Comparison of ENCODE assay signal across 8 cellular contexts in genomic region chr10:8053446-8054242, GRCh38. TPM values are rescaled to one million over a fixed set of nuclear protein-coding genes. Genes with fewer than 3 reads are reported as not detected.
DNase-seq lines count a peak whose midpoint lies in the region; ATAC-seq lines count a peak whose summit lies in the region.

No MANE protein-coding gene starts in this region.

- H3K27ac Mint-ChIP-seq in activated CD4-positive, alpha-beta T cell treated with anti-CD3 and anti-CD28 coated beads, Interleukin-2, amount 10 ng/mL, durations not matched to agents 7 days and 5 days: peak overlapping the region; percentile 98

- H3K27me3 ChIP-seq in duodenal mucosa (ENCODE audit: control insufficient read depth in 1 of 2, insufficient read depth in 2 of 2, low read length in 2 of 2): peaks cover 68 to 85% of the 10 kb centered on the region in 2 donors

- peaks cover 27% of the 10 kb centered on the region for H3K27me3 Mint-ChIP-seq in activated CD4-positive, alpha-beta T cell treated with anti-CD3 and anti-CD28 coated beads, Interleukin-2, amount 10 ng/mL, durations not matched to agents 7 days and 5 days

- CTCF ChIA-PET in activated CD4-positive, alpha-beta T cell treated with anti-CD3 and anti-CD28 coated beads, Interleukin-2, amount 10 ng/mL, durations not matched to agents 7 days and 5 days (lab: Charles Lee): interaction anchor here (0.6 to 1.5 kb wide), 2 partner anchors 11 to 205 kb away, joined by 3 read pairs; no protein-coding TSS in a partner anchor

- no peaks in the 10 kb centered on the region for H3K9me3 Mint-ChIP-seq in activated CD4-positive, alpha-beta T cell treated with anti-CD3 and anti-CD28 coated beads, Interleukin-2, amount 10 ng/mL, durations not matched to agents 7 days and 5 days

- no peak overlapping the region for H3K9ac ChIP-seq in duodenal mucosa (ENCODE audit: low read depth in 1 of 2, low read length in 2 of 2)

- H3K9me3 ChIP-seq in duodenal mucosa (ENCODE audit: control insufficient read depth in 1 of 2, low read length in 2 of 2): no peaks in the 10 kb centered on the region

- H3K4me3 ChIP-seq in duodenal mucosa (ENCODE audit: low read depth in 1 of 2, low read length in 2 of 2): peak overlapping the region; percentile 60 to 66

- H3K4me3 Mint-ChIP-seq in activated CD4-positive, alpha-beta T cell treated with anti-CD3 and anti-CD28 coated beads, Interleukin-2, amount 10 ng/mL, durations not matched to agents 7 days and 5 days: peak overlapping the region; percentile 97

- H3K4me1 ChIP-seq in duodenal mucosa (ENCODE audit: control insufficient read depth in 1 of 2, insufficient read depth in 2 of 2, low read length in 2 of 2): peaks cover 19 to 38% of the 10 kb centered on the region in 2 donors

- POLR2A ChIA-PET in activated CD4-positive, alpha-beta T cell treated with anti-CD3 and anti-CD28 coated beads, Interleukin-2, amount 10 ng/mL, durations not matched to agents 7 days and 5 days (lab: Charles Lee): interaction anchor here (0.6 to 1.0 kb wide), 2 partner anchors 17 to 236 kb away, joined by 4 read pairs; no protein-coding TSS in a partner anchor

- H3K36me3 ChIP-seq in duodenal mucosa (ENCODE audit: control insufficient read depth in 1 of 2, insufficient read depth in 2 of 2, low read length in 2 of 2): no peaks in the 10 kb centered on the region

- ATAC-seq in HG02798 (IDR thresholded peaks at IDR 0.05; ENCODE audit: poor library complexity, unreplicated experiment): peak; percentile 81

- H3K36me3 Mint-ChIP-seq in activated CD4-positive, alpha-beta T cell treated with anti-CD3 and anti-CD28 coated beads, Interleukin-2, amount 10 ng/mL, durations not matched to agents 7 days and 5 days (ENCODE audit: low read depth): peaks cover 33% of the 10 kb centered on the region

- H3K4me1 Mint-ChIP-seq in activated CD4-positive, alpha-beta T cell treated with anti-CD3 and anti-CD28 coated beads, Interleukin-2, amount 10 ng/mL, durations not matched to agents 7 days and 5 days: peaks cover 35% of the 10 kb centered on the region

- H3K27ac ChIP-seq in duodenal mucosa (ENCODE audit: low read depth, low read length): no peak overlapping the region

- DNase-seq in DMS 273 (lab: John Stamatoyannopoulos, UW; ENCODE audit: unreplicated experiment) (peak; percentile 91), DMS 273 treated with DMSO at 0.1 percent for 48 hours (lab: John Stamatoyannopoulos, UW) (no peak), NCI-H146 treated with DMSO at 0.1 percent for 48 hours (lab: John Stamatoyannopoulos, UW; ENCODE audit: unreplicated experiment) (peak; percentile 78), lung microvascular endothelial cell (ENCODE audit: low read depth in 2 of 2) (peak; percentile 85 to 91)
- DNase-seq in activated CD4-positive, alpha-beta T cell treated with anti-CD3 and anti-CD28 coated beads, Interleukin-2, amount 10 ng/mL, durations not matched to agents 7 days and 5 days: peak; percentile 94
- peak; percentile 90 for DNase-seq in stimulated activated CD8-positive, alpha-beta memory T cell treated with anti-CD3 and anti-CD28 coated beads, Interleukin-12 subunit alpha, Interleukin-12 subunit beta, amount 100 ng/mL, for 24 hours (ENCODE audit: extremely low read depth)

RNA-seq across cellular contexts. Expression of gene GATA3, which starts 0.8 kb away (rescaled TPM):
- total RNA-seq in activated CD4-positive, alpha-beta T cell treated with anti-CD3 and anti-CD28 coated beads, Interleukin-2, amount 10 ng/mL, durations not matched to agents 7 days and 5 days: 10 to 100 TPM; 48.1 to 52.0 TPM
- under 0.01 TPM in 2 replicates for total RNA-seq in lung microvascular endothelial cell

Comparison
In these comparisons a context has a peak if more than half of its experiments do, and no peak if none do; other contexts are left out.
1. RNA of gene GATA3, which starts 0.8 kb away (total RNA-seq): 48.1 to 52.0 TPM in activated CD4-positive, alpha-beta T cell treated with anti-CD3 and anti-CD28 coated beads, Interleukin-2, amount 10 ng/mL, durations not matched to agents 7 days and 5 days; under 0.01 TPM in lung microvascular endothelial cell; every median in the first group is over 10 times any median in the second.